8 cellular contexts compared by ENCODE assay signal in genomic region chr1:112478314-112478713, GRCh38.
"Had no signal": no experiment of that assay in that cellular context is flagged by ENCODE, and none has a peak within 500 bp of the region (broad histone marks: within the 10 kb centered on the region; RNA-seq: fewer than 3 reads in every experiment).

No MANE protein-coding gene starts in this region.

- FAIRE-seq: HepG2, HTR-8/SVneo had no signal

- H3K4me2 ChIP-seq: KMS-11 had no signal

- H3K27ac Mint-ChIP-seq: IgD-negative memory B cell had no signal

- H3K4me1 Mint-ChIP-seq: IgD-negative memory B cell had no signal

- H3K27ac ChIP-seq: HL-60, KMS-11 had no signal

- ATAC-seq: HepG2 had no signal

- H3K9ac ChIP-seq: KMS-11 had no signal

- DNase-seq: IMR-90, KBM-7, KG1 had no signal
